Comparison of ENCODE assay signal across 1 cellular context in the genomic region with DNA sequence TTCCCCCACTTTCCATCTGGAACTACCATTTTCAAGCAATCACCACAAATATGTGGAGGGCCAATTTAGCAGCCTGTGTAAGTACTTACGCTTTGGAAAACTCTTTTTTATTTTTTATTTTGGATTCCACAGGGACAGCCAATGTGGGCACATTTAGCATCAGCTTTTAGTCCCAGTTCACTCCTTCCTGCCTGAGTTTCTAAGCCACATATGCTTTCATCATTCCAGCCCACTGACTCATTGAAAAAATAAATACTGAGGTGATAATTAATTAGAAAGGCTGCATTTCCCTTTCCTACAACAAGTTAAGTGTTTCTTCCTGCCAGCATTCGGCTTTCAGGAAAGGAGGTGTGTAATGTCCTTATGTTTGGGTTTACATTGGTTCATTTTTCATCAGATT.
TF ChIP-seq lines count a peak whose summit lies in the region.

No MANE protein-coding gene starts in this region.

TF ChIP-seq in IMR-90, 13 proteins besides CTCF, POLR2A, EP300 and RAD21 (continued from another document):
- TF ChIP-seq SMC3 (IDR thresholded peaks at IDR 0.05; ENCODE audit: low read depth, low read length) = no peak
- TF ChIP-seq FOS (IDR thresholded peaks at IDR 0.05; ENCODE audit: low read depth, low read length) = no peak
- no peak for TF ChIP-seq RCOR1 (IDR thresholded peaks at IDR 0.05; ENCODE audit: insufficient replicate concordance, low read length)
- TF ChIP-seq MAZ (IDR thresholded peaks at IDR 0.05; ENCODE audit: borderline replicate concordance, low read depth, low read length) = no peak
